4 cellular contexts compared by ENCODE assay signal in genomic region chr2:229654437-229654836, GRCh38. TPM values are rescaled to one million over a fixed set of nuclear protein-coding genes. Genes with fewer than 3 reads are reported as not detected.
"Had no signal": no experiment of that assay in that cellular context is flagged by ENCODE, and none has a peak within 500 bp of the region (broad histone marks: within the 10 kb centered on the region; RNA-seq: fewer than 3 reads in every experiment).

No MANE protein-coding gene starts in this region.

- H3K4me3 ChIP-seq: GM12878 had no signal

- DNase-seq: GDM1, GF-D8 had no signal

- ATAC-seq: GM12878 had no signal

RNA-seq across cellular contexts. Expression of gene DNER, which starts 59.9 kb away (rescaled TPM):
- total RNA-seq: G401, GM12878 had no signal
